ENCODE assay signal across 8 cellular contexts in genomic region chr7:151082151-151083070, GRCh38. TPM values are rescaled to one million over a fixed set of nuclear protein-coding genes. Genes with fewer than 3 reads are reported as not detected.
DNase-seq lines count a peak whose midpoint lies in the region; ATAC-seq and TF ChIP-seq lines count a peak whose summit lies in the region.

No MANE protein-coding gene starts in this region.

- peak overlapping the region; percentile 63 for H3K27ac ChIP-seq in Karpas-422 (ENCODE audit: low read length)
- H3K27ac ChIP-seq in colonic mucosa: peak overlapping the region; percentile 94

- peak overlapping the region; percentile 94 for H3K9ac ChIP-seq in Karpas-422 (ENCODE audit: low read length)
- H3K9ac ChIP-seq in colonic mucosa (ENCODE audit: low read depth in 2 of 2, low read length in 2 of 2): peak overlapping the region; percentile 82 to 85

- peaks cover 41% of the 10 kb centered on the region for H3K79me2 ChIP-seq in Karpas-422 (ENCODE audit: low read length)

- H3K4me2 ChIP-seq in Karpas-422 (ENCODE audit: low read depth, low read length, poor library complexity, severe bottlenecking): peak overlapping the region; percentile 77

- H3K4me1 Mint-ChIP-seq in naive B cell: peaks cover 36 to 51% (median 45%) of the 10 kb centered on the region in 3 donors

- no peak for DNase-seq in AG10803 (ENCODE audit: low read depth)
- DNase-seq in Karpas-422: no peak
- peak; percentile 37 for DNase-seq in colonic mucosa
- DNase-seq in naive B cell: no peak
- DNase-seq in pons (ENCODE audit: low spot score): no peak
- no peak for DNase-seq in GM13977 (ENCODE audit: low spot score)
- DNase-seq in kidney glomerular epithelial cell (lab: John Stamatoyannopoulos, UW): no peak

- no peaks in the 10 kb centered on the region for H3K9me3 ChIP-seq in Karpas-422 (ENCODE audit: low read length)
- H3K9me3 ChIP-seq in colonic mucosa: no peaks in the 10 kb centered on the region

- peaks cover 45% of the 10 kb centered on the region for H3K4me1 ChIP-seq in Karpas-422 (ENCODE audit: low read length)
- H3K4me1 ChIP-seq in colonic mucosa: peaks cover 22% of the 10 kb centered on the region

- H3K36me3 ChIP-seq in Karpas-422 (ENCODE audit: insufficient read depth, low read length): no peaks in the 10 kb centered on the region; the same call in 1 of the 2 replicates
- H3K36me3 ChIP-seq in colonic mucosa: no peaks in the 10 kb centered on the region

- peaks cover 4% of the 10 kb centered on the region; the same call in 1 of the 2 replicates for H4K20me1 ChIP-seq in Karpas-422 (ENCODE audit: insufficient read depth, low read depth, low read length)

- no peaks in the 10 kb centered on the region for H3K9me2 ChIP-seq in Karpas-422 (replicated peaks; ENCODE audit: insufficient read depth, low read length)

- no peak for ATAC-seq in naive B cell (ENCODE audit: low read depth in 2 of 2)
- ATAC-seq in HG02798 (IDR thresholded peaks at IDR 0.05; ENCODE audit: poor library complexity, unreplicated experiment): no peak

- H3K27ac Mint-ChIP-seq in naive B cell: peak overlapping the region; percentile 97 to 99 (median 98)

- peaks cover 13 to 21% (median 19%) of the 10 kb centered on the region in 3 donors for H3K27me3 Mint-ChIP-seq in naive B cell

- in situ Hi-C loops in GM13977 (cut with MboI; ENCODE audit: low pct_unique_long_range_greater_than_20kb, low sequenced_read_pairs, unreplicated experiment): no loop called here

- H3K27me3 ChIP-seq in Karpas-422 (ENCODE audit: low read length): no peaks in the 10 kb centered on the region
- no peaks in the 10 kb centered on the region for H3K27me3 ChIP-seq in colonic mucosa

- H3K4me3 Mint-ChIP-seq in naive B cell: peak overlapping the region; percentile 85 to 97 (median 94)

- H3K4me3 ChIP-seq in AG10803 (ENCODE audit: low read length): peak overlapping the region; percentile 77
- H3K4me3 ChIP-seq in Karpas-422 (ENCODE audit: low read length): peak overlapping the region; percentile 93
- peak overlapping the region; percentile 83 for H3K4me3 ChIP-seq in colonic mucosa

- intact Hi-C loops in colonic mucosa (cut with DNase I): no loop called here

- peaks cover 0 to 6% of the 10 kb centered on the region in 2 donors for H3K36me3 Mint-ChIP-seq in naive B cell

- TF ChIP-seq CTCF in AG10803 (conservative IDR thresholded peaks at IDR 0.05; ENCODE audit: low read length) (no peak), colonic mucosa (IDR thresholded peaks at IDR 0.05) (no peak), GM13977 (IDR thresholded peaks at IDR 0.05; ENCODE audit: extremely low read depth, insufficient read depth, missing control alignments) (no peak)

- H3K9me3 Mint-ChIP-seq in naive B cell: peaks cover 0 to 2% (median 0%) of the 10 kb centered on the region in 7 donors

- peak overlapping the region; percentile 85; the same call in 1 of the 2 replicates for H2AFZ ChIP-seq in Karpas-422 (ENCODE audit: low read length)

RNA-seq across cellular contexts. Expression of gene TMUB1, which starts 0.9 kb away (rescaled TPM):
- total RNA-seq in Karpas-422 (2014; rRNA removed; shearing (Covaris generic); ENCODE audit: low replicate concordance): 30.9 and 56.4 TPM in 2 replicates
- total RNA-seq in colonic mucosa: 100 to 1,000 TPM in 1 of 2 donors, 10 to 100 TPM in 1; 73.4 to 103 TPM
- 10 to 100 TPM; 36.3 to 66.1 (median 45.5) TPM for polyA plus RNA-seq in naive B cell (ENCODE audit: low read depth in 6 of 6)

RNA-seq across cellular contexts. Expression of gene FASTK, which starts 1.8 kb away (rescaled TPM):
- total RNA-seq in Karpas-422 (2014; rRNA removed; shearing (Covaris generic); ENCODE audit: low replicate concordance): 48.8 and 127 TPM in 2 replicates
- total RNA-seq in colonic mucosa: 100 to 1,000 TPM in 1 of 2 donors, 10 to 100 TPM in 1; 67.0 to 149 TPM
- 10 to 100 TPM; 31.6 to 52.0 (median 38.1) TPM for polyA plus RNA-seq in naive B cell (ENCODE audit: low read depth in 6 of 6)

RNA-seq across cellular contexts. Expression of gene AGAP3, which starts 3.9 kb away (rescaled TPM):
- total RNA-seq in Karpas-422 (2014; rRNA removed; shearing (Covaris generic); ENCODE audit: low replicate concordance): 0.18 and 1.6 TPM in 2 replicates
- 10 to 100 TPM; 50.8 to 79.2 TPM for total RNA-seq in colonic mucosa
- polyA plus RNA-seq in naive B cell (ENCODE audit: low read depth in 6 of 6): 1 to 10 TPM in 1 of 6 donors, under 1 TPM in 2, not detected in 3; 0.58 to 1.2 (median 0.66) TPM

RNA-seq across cellular contexts. Expression of gene SLC4A2, which starts 23.0 kb away (rescaled TPM):
- 35.1 and 113 TPM in 2 replicates for total RNA-seq in Karpas-422 (2014; rRNA removed; shearing (Covaris generic); ENCODE audit: low replicate concordance)
- 100 to 1,000 TPM in 1 of 2 donors, 10 to 100 TPM in 1; 76.7 to 169 TPM for total RNA-seq in colonic mucosa
- polyA plus RNA-seq in naive B cell (ENCODE audit: low read depth in 6 of 6): 10 to 100 TPM in 3 of 6 donors, 1 to 10 TPM in 3; 8.5 to 17.1 (median 12.2) TPM

RNA-seq across cellular contexts. Expression of gene CDK5, which starts 24.7 kb away (rescaled TPM):
- total RNA-seq in Karpas-422 (2014; rRNA removed; shearing (Covaris generic); ENCODE audit: low replicate concordance): 13.6 and 33.0 TPM in 2 replicates
- total RNA-seq in colonic mucosa: 10 to 100 TPM; 11.3 to 15.9 TPM
- polyA plus RNA-seq in naive B cell (ENCODE audit: low read depth in 6 of 6): 10 to 100 TPM in 3 of 6 donors, 1 to 10 TPM in 3; 7.3 to 10.5 (median 9.6) TPM

Comparison
In these comparisons a context has a peak if more than half of its experiments do, and no peak if none do; other contexts are left out.
1. RNA of gene AGAP3, which starts 3.9 kb away (total RNA-seq): 50.8 to 79.2 TPM in colonic mucosa; 0.18 to 1.6 TPM in Karpas-422; every median in the first group is over 10 times any median in the second.
2. Peak in every context shown above with its lines, with median percentiles within 50 percentile points of each other: H3K4me3 ChIP-seq.